ENCODE assay signal across 8 cellular contexts in genomic region chr2:134918518-134919359, GRCh38. TPM values are rescaled to one million over a fixed set of nuclear protein-coding genes. Genes with fewer than 3 reads are reported as not detected.
DNase-seq lines count a peak whose midpoint lies in the region; ATAC-seq and TF ChIP-seq lines count a peak whose summit lies in the region.

CCNT2 (plus strand) TSS chr2:134918822; CDS start chr2:134918855, 33 bp downstream.

- TF ChIP-seq CTCF in natural killer cell (IDR thresholded peaks at IDR 0.05) = no peak

- DNase-seq in EL (peak; percentile 99), H7 (peak; percentile 97), M059J (ENCODE audit: low read depth) (peak; percentile 98), SHP77 (lab: John Stamatoyannopoulos, UW) (peak; percentile 78 to 90), fibroblast of peridontal ligament (ENCODE audit: extremely low read depth) (peak; percentile 99), natural killer cell (peak; percentile 100)
- DNase-seq in activated effector memory CD4-positive, alpha-beta T cell treated with Interleukin-2 at 50 U/mL for 16 hours = peak; percentile 100
- peak; percentile 99 for DNase-seq in stimulated activated naive CD4-positive, alpha-beta T cell treated with Interleukin-2 at 50 U/mL for 16 hours (lab: John Stamatoyannopoulos, UW)

- H3K4me3 Mint-ChIP-seq in natural killer cell = peak within 1 kb of the TSS; percentile 99

- H3K27me3 Mint-ChIP-seq in natural killer cell (ENCODE audit: low read depth in 2 of 2) = peaks cover 4 to 9% of the 10 kb centered on the region in 2 donors

- H3K36me3 Mint-ChIP-seq in natural killer cell = peaks cover 9% of the 10 kb centered on the region

- H3K9me3 Mint-ChIP-seq in natural killer cell = peaks cover 0 to 2% of the 10 kb centered on the region in 2 donors

- peak within 1 kb of the TSS; percentile 93 to 100 for H3K27ac Mint-ChIP-seq in natural killer cell

- peak within 1 kb of the TSS; percentile 79 for H3K4me3 ChIP-seq in H7 (ENCODE audit: insufficient read depth, low read depth, low read length)

- no peaks in the 10 kb centered on the region for H3K36me3 ChIP-seq in H7 (replicated peaks; ENCODE audit: control insufficient read depth, insufficient read depth, low read length)

- peak; percentile 81 to 93 (median 82) for ATAC-seq in natural killer cell

- peaks cover 46 to 56% of the 10 kb centered on the region in 2 donors for H3K4me1 Mint-ChIP-seq in natural killer cell

- intact Hi-C loops in natural killer cell (cut with micrococcal nuclease) = loop anchor here (1.0 to 2.0 kb wide), 4 partner anchors 134 to 823 kb away; partner anchors contain the start of genes RAB3GAP1 and UBXN4

- no peaks in the 10 kb centered on the region for H3K27me3 ChIP-seq in H7 (ENCODE audit: control insufficient read depth, insufficient read depth, low read length)

RNA-seq across cellular contexts. Expression of gene CCNT2, which starts in this region (rescaled TPM):
- 30.1 and 33.7 TPM in 2 replicates for total RNA-seq in H7 (2014; rRNA removed; shearing (Covaris generic))
- total RNA-seq in M059J (2014; rRNA removed; shearing (Covaris generic)) = 11.7 and 18.1 TPM in 2 replicates
- 10 to 100 TPM; 86.9 to 93.1 (median 87.8) TPM for total RNA-seq in natural killer cell

Comparison
In these comparisons a context has a peak if more than half of its experiments do, and no peak if none do; other contexts are left out.
1. Peak in every context shown above with its lines: DNase-seq, ATAC-seq and H3K4me3 ChIP-seq.